Comparison of ENCODE assay signal across 1 cellular context in genomic region chr1:6448749-6449631, GRCh38.
TF ChIP-seq lines count a peak whose summit lies in the region.

No MANE protein-coding gene starts in this region.

TF ChIP-seq in HEK293, 187 proteins besides CTCF, POLR2A, EP300 and RAD21 (continued from another document):
- TF ChIP-seq ZBTB49 (tag by site-specific recombination; IDR thresholded peaks at IDR 0.05; ENCODE audit: low read depth) = no peak
